ENCODE assay signal across 13 cellular contexts in the genomic region with DNA sequence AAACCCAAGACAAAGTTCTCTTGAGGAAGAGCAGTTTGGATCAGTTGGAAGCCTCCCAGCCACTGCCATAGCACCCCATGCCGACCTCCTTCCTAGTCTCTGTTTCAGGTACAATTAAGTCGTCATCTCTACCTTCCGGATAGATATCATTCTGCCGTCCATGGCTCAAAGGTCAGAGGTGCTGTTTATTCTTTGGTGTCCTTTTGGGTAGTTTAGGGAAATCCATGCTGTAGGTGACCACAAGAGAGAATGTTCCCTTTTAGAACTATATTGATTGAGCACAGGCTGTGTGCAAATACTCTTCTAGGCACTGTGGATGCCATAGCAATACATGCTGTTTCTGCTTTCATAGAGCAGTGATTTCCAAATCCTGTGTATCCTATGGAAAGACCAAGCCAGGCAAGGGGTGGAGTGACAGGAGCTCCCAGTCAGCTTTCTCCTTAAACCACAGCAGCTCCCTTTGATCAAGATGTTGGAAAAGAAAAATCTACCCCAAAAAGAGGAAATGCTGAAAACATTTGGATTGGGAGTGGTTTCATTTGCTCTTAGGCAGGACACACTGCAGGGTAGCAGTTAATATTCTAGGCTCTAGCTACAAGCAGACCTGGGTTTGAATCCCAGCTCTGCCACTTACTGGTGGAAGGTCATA.
A peak's percentile ranks its signal among the peaks of the same experiment; 100 is the strongest.
DNase-seq lines count a peak whose midpoint lies in the region; ATAC-seq and TF ChIP-seq lines count a peak whose summit lies in the region.
"Had no signal": no experiment of that assay in that cellular context is flagged by ENCODE, and none has a peak within 500 bp of the region (broad histone marks: within the 10 kb centered on the region; RNA-seq: fewer than 3 reads in every experiment).

No MANE protein-coding gene starts in this region.

- peak overlapping the region; percentile 24 for H3K27ac Mint-ChIP-seq in neural crest cell (ENCODE audit: unreplicated experiment)
- H3K27ac Mint-ChIP-seq in activated CD4-positive, alpha-beta T cell treated with anti-CD3 and anti-CD28 coated beads, Interleukin-2, amount 10 ng/mL, durations not matched to agents 24 days and 14 days: no peak overlapping the region
- H3K27ac Mint-ChIP-seq: activated T-cell treated with anti-CD3 and anti-CD28 coated beads, Interleukin-2, amount 50 U/mL, for 24 hours; CD14-positive monocyte; H9 had no signal

- DNase-seq in colonic mucosa: no peak
- DNase-seq in neural crest cell (ENCODE audit: low read depth, low spot score): no peak
- DNase-seq in KBM-7: no peak
- no peak for DNase-seq in activated effector memory CD4-positive, alpha-beta T cell treated with anti-CD3 and anti-CD28 coated beads, Interleukin-2, amount 50 U/mL, for 16 hours
- DNase-seq in activated CD4-positive, alpha-beta T cell treated with anti-CD3 and anti-CD28 coated beads, Interleukin-2, amount 10 ng/mL, durations not matched to agents 24 days and 14 days: no peak
- DNase-seq in vagina (ENCODE audit: extremely low spot score in 2 of 2): no peak
- DNase-seq: activated T-cell treated with anti-CD3 and anti-CD28 coated beads, Interleukin-2, amount 50 U/mL, for 24 hours; H9; NCI-H2227 treated with DMSO at 0.1 percent for 48 hours had no signal

- H3K36me3 ChIP-seq in colonic mucosa: no peaks in the 10 kb centered on the region
- H3K36me3 ChIP-seq in vagina: no peaks in the 10 kb centered on the region

- no peak for TF ChIP-seq POLR2A in vagina (IDR thresholded peaks at IDR 0.05)

- no peaks in the 10 kb centered on the region for H3K27me3 ChIP-seq in colonic mucosa
- no peaks in the 10 kb centered on the region for H3K27me3 ChIP-seq in vagina

- H3K9me3 ChIP-seq in colonic mucosa (no peaks in the 10 kb centered on the region), vagina (no peaks in the 10 kb centered on the region)

- in situ Hi-C loops in KBM-7 (cut with MboI; ENCODE audit: low pct_unique_long_range_greater_than_20kb, low sequenced_read_pairs): loop anchor here (25.0 kb wide), 2 partner anchors 154 to 229 kb away; no protein-coding TSS in a partner anchor

- no peaks in the 10 kb centered on the region for H3K36me3 Mint-ChIP-seq in neural crest cell (ENCODE audit: low read depth)
- no peaks in the 10 kb centered on the region for H3K36me3 Mint-ChIP-seq in activated CD4-positive, alpha-beta T cell treated with anti-CD3 and anti-CD28 coated beads, Interleukin-2, amount 10 ng/mL, durations not matched to agents 24 days and 14 days (ENCODE audit: low read depth)
- H3K36me3 Mint-ChIP-seq: CD14-positive monocyte had no signal

- H3K4me1 Mint-ChIP-seq in neural crest cell: peaks cover 22% of the 10 kb centered on the region
- peaks cover 19% of the 10 kb centered on the region for H3K4me1 Mint-ChIP-seq in activated CD4-positive, alpha-beta T cell treated with anti-CD3 and anti-CD28 coated beads, Interleukin-2, amount 10 ng/mL, durations not matched to agents 24 days and 14 days

- no peaks in the 10 kb centered on the region for H3K9me3 Mint-ChIP-seq in neural crest cell
- no peaks in the 10 kb centered on the region for H3K9me3 Mint-ChIP-seq in activated CD4-positive, alpha-beta T cell treated with anti-CD3 and anti-CD28 coated beads, Interleukin-2, amount 10 ng/mL, durations not matched to agents 24 days and 14 days
- H3K9me3 Mint-ChIP-seq: activated T-cell treated with anti-CD3 and anti-CD28 coated beads, Interleukin-2, amount 50 U/mL, for 24 hours; CD14-positive monocyte; H9 had no signal

- H3K27me3 Mint-ChIP-seq in neural crest cell (ENCODE audit: low read depth): no peaks in the 10 kb centered on the region
- no peaks in the 10 kb centered on the region for H3K27me3 Mint-ChIP-seq in activated CD4-positive, alpha-beta T cell treated with anti-CD3 and anti-CD28 coated beads, Interleukin-2, amount 10 ng/mL, durations not matched to agents 24 days and 14 days
- H3K27me3 Mint-ChIP-seq: activated T-cell treated with anti-CD3 and anti-CD28 coated beads, Interleukin-2, amount 50 U/mL, for 24 hours had no signal

- H3K4me3 ChIP-seq in colonic mucosa (no peak overlapping the region), vagina (no peak overlapping the region)

- H3K4me3 Mint-ChIP-seq in neural crest cell: no peak overlapping the region
- H3K4me3 Mint-ChIP-seq in activated CD4-positive, alpha-beta T cell treated with anti-CD3 and anti-CD28 coated beads, Interleukin-2, amount 10 ng/mL, durations not matched to agents 24 days and 14 days: no peak overlapping the region
- H3K4me3 Mint-ChIP-seq: activated T-cell treated with anti-CD3 and anti-CD28 coated beads, Interleukin-2, amount 50 U/mL, for 24 hours; CD14-positive monocyte; H9 had no signal

- H3K27ac ChIP-seq in colonic mucosa (peak overlapping the region; percentile 39), vagina (no peak overlapping the region)
- H3K27ac ChIP-seq: VCaP had no signal

- H3K9ac ChIP-seq in colonic mucosa (ENCODE audit: low read depth in 2 of 2, low read length in 2 of 2): peak overlapping the region in 1 of 2 donors; percentile 10

- intact Hi-C loops in colonic mucosa (cut with DNase I): no loop called here
- intact Hi-C loops in activated CD4-positive, alpha-beta T cell treated with anti-CD3 and anti-CD28 coated beads, Interleukin-2, amount 10 ng/mL, durations not matched to agents 24 days and 14 days (cut with micrococcal nuclease): loop anchor here (1.0 kb wide), 1 partner anchor 10 kb away; no protein-coding TSS in a partner anchor
- intact Hi-C loops in vagina (cut with DNase I): loop anchor here (5.0 to 10.0 kb wide), 2 partner anchors 157 to 239 kb away; no protein-coding TSS in a partner anchor

- peak; percentile 8 for ATAC-seq in GM18498 (IDR thresholded peaks at IDR 0.05; ENCODE audit: unreplicated experiment)
- peak; percentile 4 for ATAC-seq in HG03196 (IDR thresholded peaks at IDR 0.05; ENCODE audit: unreplicated experiment)

- TF ChIP-seq CTCF in colonic mucosa (IDR thresholded peaks at IDR 0.05) (no peak), neural crest cell (conservative IDR thresholded peaks at IDR 0.05) (no peak), vagina (IDR thresholded peaks at IDR 0.05) (no peak)

- peaks cover 17% of the 10 kb centered on the region for H3K4me1 ChIP-seq in colonic mucosa
- H3K4me1 ChIP-seq in vagina: peaks cover 22% of the 10 kb centered on the region
